Comparison of ENCODE assay signal across 18 cellular contexts in genomic region chr15:101487060-101487459, GRCh38. TPM values are rescaled to one million over a fixed set of nuclear protein-coding genes. Genes with fewer than 3 reads are reported as not detected.
DNase-seq lines count a peak whose midpoint lies in the region; ATAC-seq and TF ChIP-seq lines count a peak whose summit lies in the region.
"Had no signal": no experiment of that assay in that cellular context is flagged by ENCODE, and none has a peak within 500 bp of the region (broad histone marks: within the 10 kb centered on the region; RNA-seq: fewer than 3 reads in every experiment).

No MANE protein-coding gene starts in this region.

- no peak overlapping the region for H3K27ac ChIP-seq in PC-9
- no peak overlapping the region for H3K27ac ChIP-seq in mesenchymal stem cell (ENCODE audit: low read length, poor library complexity, severe bottlenecking)
- H3K27ac ChIP-seq in substantia nigra (ENCODE audit: low read depth, low read length, poor library complexity, severe bottlenecking) = peak overlapping the region; percentile 17
- H3K27ac ChIP-seq: C4-2B, SJSA1 had no signal

- H4K8ac ChIP-seq in mesenchymal stem cell (ENCODE audit: low read length) = no peak overlapping the region

- no peak overlapping the region for H2BK120ac ChIP-seq in mesenchymal stem cell (ENCODE audit: low read depth, low read length)

- no peaks in the 10 kb centered on the region for H3K79me1 ChIP-seq in mesenchymal stem cell (replicated peaks; ENCODE audit: low read length, poor library complexity, severe bottlenecking)

- WGBS in mesenchymal stem cell = 91% methylated on average over 10 of the region's 10 CpGs

- peaks cover 51% of the 10 kb centered on the region for H3K4me1 ChIP-seq in PC-9 (replicated peaks; ENCODE audit: insufficient read depth)
- peaks cover 12% of the 10 kb centered on the region for H3K4me1 ChIP-seq in mesenchymal stem cell (ENCODE audit: control insufficient read depth, insufficient read depth, low read depth, low read length)

- no peak for DNase-seq in PC-9
- peak; percentile 41 for DNase-seq in ecto neural progenitor cell (ENCODE audit: low spot score)
- DNase-seq in mesenchymal stem cell = no peak
- no peak for DNase-seq in substantia nigra (lab: John Stamatoyannopoulos, UW)
- no peak for DNase-seq in GM19240 (ENCODE audit: insufficient read length, low spot score)
- DNase-seq in NCI-H2171 treated with DMSO at 0.1 percent for 48 hours (lab: John Stamatoyannopoulos, UW) = no peak
- no peak for DNase-seq in SW 1271 (lab: John Stamatoyannopoulos, UW)
- DNase-seq: ACHN, GOT3, KG1, NCI-H1417, NCI-H187 treated with DMSO at 0.1 percent for 48 hours, NCI-H226, NCI-H524 had no signal

- H2BK5ac ChIP-seq in mesenchymal stem cell (ENCODE audit: low read depth, low read length, poor library complexity, severe bottlenecking) = no peak overlapping the region

- no peak overlapping the region for H3K18ac ChIP-seq in mesenchymal stem cell (ENCODE audit: low read depth in 1 of 2, low read length in 2 of 2)

- peaks cover 46% of the 10 kb centered on the region for H3K79me2 ChIP-seq in PC-9 (ENCODE audit: low read depth)

- no peak for ATAC-seq in GM19328 (IDR thresholded peaks at IDR 0.05; ENCODE audit: unreplicated experiment)
- ATAC-seq: HCT116 had no signal

- no peak overlapping the region for H3K14ac ChIP-seq in mesenchymal stem cell (ENCODE audit: low read length in 2 of 2)

- H2BK15ac ChIP-seq in mesenchymal stem cell (ENCODE audit: low read depth, poor library complexity, severe bottlenecking) = no peak overlapping the region

- peak overlapping the region in 1 of 2 experiments; percentile 59 for H3K23ac ChIP-seq in mesenchymal stem cell (ENCODE audit: low read length in 2 of 2)

- H3K27me3 ChIP-seq in PC-9 (ENCODE audit: insufficient read depth, low read depth) = no peaks in the 10 kb centered on the region
- peaks cover 45 to 61% of the 10 kb centered on the region in 2 experiments for H3K27me3 ChIP-seq in mesenchymal stem cell (ENCODE audit: control insufficient read depth in 1 of 2, insufficient read depth in 1 of 2, low read length in 2 of 2)

- H3K9me3 ChIP-seq in PC-9 (ENCODE audit: insufficient read depth, low read depth) (no peaks in the 10 kb centered on the region), mesenchymal stem cell (ENCODE audit: control insufficient read depth, low read length) (no peaks in the 10 kb centered on the region)
- H3K9me3 ChIP-seq: SJSA1 had no signal

- intact Hi-C loops in PC-9 (cut with micrococcal nuclease; ENCODE audit: unreplicated experiment) = no loop called here

- POLR2A ChIA-PET in PC-9 (lab: Charles Lee; ENCODE audit: unreplicated experiment) = no interaction called here

- no peak overlapping the region for H2AFZ ChIP-seq in PC-9
- no peak overlapping the region for H2AFZ ChIP-seq in mesenchymal stem cell (ENCODE audit: low read depth, low read length)

- H3K9ac ChIP-seq in mesenchymal stem cell (ENCODE audit: low read length) = no peak overlapping the region

- H4K20me1 ChIP-seq in PC-9 (ENCODE audit: insufficient read depth) = peaks cover 2% of the 10 kb centered on the region

- BruUV-seq in PC-9 (replicated peaks; lab: Mats Ljungman, UMichigan) = no TSS peak

- H3K9me2 ChIP-seq in PC-9 (ENCODE audit: insufficient read depth) = no peaks in the 10 kb centered on the region

- peaks cover 5% of the 10 kb centered on the region for H3K36me3 ChIP-seq in PC-9 (ENCODE audit: low read depth)
- H3K36me3 ChIP-seq in mesenchymal stem cell (ENCODE audit: control insufficient read depth in 1 of 2, insufficient read depth in 2 of 2, low read depth in 1 of 2, low read length in 2 of 2) = peaks cover 0 to 3% of the 10 kb centered on the region in 2 experiments
- H3K36me3 ChIP-seq: SJSA1 had no signal

- no peak overlapping the region for H2AK5ac ChIP-seq in mesenchymal stem cell (ENCODE audit: low read length, severe bottlenecking)

- CTCF ChIA-PET in PC-9 (lab: Charles Lee) = no interaction called here

- H3K4me2 ChIP-seq in PC-9 (peak overlapping the region; percentile 84; the same call in 1 of the 2 replicates), mesenchymal stem cell (ENCODE audit: low read length, poor library complexity, severe bottlenecking) (no peak overlapping the region)

- H3K4me3 ChIP-seq in PC-9 (no peak overlapping the region), mesenchymal stem cell (ENCODE audit: insufficient read depth in 1 of 2, low read depth in 1 of 2, low read length in 2 of 2) (no peak overlapping the region)
- H3K4me3 ChIP-seq: SJSA1 had no signal

- no peak for TF ChIP-seq CTCF in PC-9 (conservative IDR thresholded peaks at IDR 0.05)

- H4K91ac ChIP-seq in mesenchymal stem cell (ENCODE audit: low read length) = peak overlapping the region; percentile 27

- H3F3A ChIP-seq in PC-9 (ENCODE audit: insufficient read depth, low read depth) = peaks cover 43% of the 10 kb centered on the region; the same call in 1 of the 2 replicates

- no peak overlapping the region for H3K4ac ChIP-seq in mesenchymal stem cell (ENCODE audit: low read depth in 1 of 2, low read length in 2 of 2)

- H2BK12ac ChIP-seq in mesenchymal stem cell (ENCODE audit: low read length in 2 of 2) = no peak overlapping the region

RNA-seq across cellular contexts. Expression of gene PCSK6, which starts 2.4 kb away (rescaled TPM):
- 26.3 and 27.2 TPM in 2 replicates for total RNA-seq in PC-9 (2021)
- polyA plus RNA-seq in mesenchymal stem cell (2013, experiment 1 of 2) = 49.7 TPM
- polyA plus RNA-seq in mesenchymal stem cell (2013, experiment 2 of 2) = 51.6 TPM
